ENCODE assay signal across 1 cellular context in genomic region chr15:25864966-25865365, GRCh38.
TF ChIP-seq lines count a peak whose summit lies in the region.

No MANE protein-coding gene starts in this region.

TF ChIP-seq in WTC11, 78 proteins besides CTCF, POLR2A, EP300 and RAD21 (continued from another document):
- TF ChIP-seq, protein P1, sequence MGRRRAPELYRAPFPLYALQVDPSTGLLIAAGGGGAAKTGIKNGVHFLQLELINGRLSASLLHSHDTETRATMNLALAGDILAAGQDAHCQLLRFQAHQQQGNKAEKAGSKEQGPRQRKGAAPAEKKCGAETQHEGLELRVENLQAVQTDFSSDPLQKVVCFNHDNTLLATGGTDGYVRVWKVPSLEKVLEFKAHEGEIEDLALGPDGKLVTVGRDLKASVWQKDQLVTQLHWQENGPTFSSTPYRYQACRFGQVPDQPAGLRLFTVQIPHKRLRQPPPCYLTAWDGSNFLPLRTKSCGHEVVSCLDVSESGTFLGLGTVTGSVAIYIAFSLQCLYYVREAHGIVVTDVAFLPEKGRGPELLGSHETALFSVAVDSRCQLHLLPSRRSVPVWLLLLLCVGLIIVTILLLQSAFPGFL (CRISPR knock-in tag; IDR thresholded peaks at IDR 0.05; ENCODE audit: borderline replicate concordance) = no peak
- no peak for TF ChIP-seq AR (CRISPR knock-in tag; IDR thresholded peaks at IDR 0.05)
- no peak for TF ChIP-seq ZMAT4 (CRISPR knock-in tag; IDR thresholded peaks at IDR 0.05)
- no peak for TF ChIP-seq ATF2 (CRISPR knock-in tag; IDR thresholded peaks at IDR 0.05; ENCODE audit: borderline replicate concordance, low read depth)
- no peak for TF ChIP-seq NFE2L1 (CRISPR knock-in tag; IDR thresholded peaks at IDR 0.05)
- no peak for TF ChIP-seq E2F1 (CRISPR knock-in tag; IDR thresholded peaks at IDR 0.05)
